Comparison of ENCODE assay signal across 10 cellular contexts in genomic region chr12:66048218-66048842, GRCh38.
"Had no signal": no experiment of that assay in that cellular context is flagged by ENCODE, and none has a peak within 500 bp of the region (broad histone marks: within the 10 kb centered on the region; RNA-seq: fewer than 3 reads in every experiment).

No MANE protein-coding gene starts in this region.

- H3K4me1 ChIP-seq: left lung, pancreas had no signal

- DNase-seq: activated naive CD4-positive, alpha-beta T cell treated with anti-CD3 and anti-CD28 coated beads, Interleukin-2, amount 50 U/mL, for 16 hours; activated T-cell treated with anti-CD3 and anti-CD28 coated beads, Interleukin-2, amount 50 U/mL, for 1 hour; foreskin melanocyte; head of caudate nucleus; islet precursor cell; left lung; mesendoderm; pancreas; stimulated activated CD4-positive, alpha-beta T cell treated with anti-CD3 and anti-CD28 coated beads, Interleukin-4, amount 100 ng/mL, for 4 hours had no signal

- H3K9me3 ChIP-seq: left lung, pancreas had no signal

- H3K4me3 ChIP-seq: left lung, pancreas had no signal

- H3K27ac ChIP-seq: left lung, pancreas had no signal

- H3K36me3 ChIP-seq: left lung, pancreas had no signal

- FAIRE-seq: pancreas, urothelium cell line had no signal
